In genomic region chr7:74615933-74616780, GRCh38 we compare ENCODE assay signal across 15 cellular contexts. TPM values are rescaled to one million over a fixed set of nuclear protein-coding genes. Genes with fewer than 3 reads are reported as not detected.
DNase-seq lines count a peak whose midpoint lies in the region; ATAC-seq, FAIRE-seq and TF ChIP-seq lines count a peak whose summit lies in the region.
"Had no signal": no experiment of that assay in that cellular context is flagged by ENCODE, and none has a peak within 500 bp of the region (broad histone marks: within the 10 kb centered on the region; RNA-seq: fewer than 3 reads in every experiment).

No MANE protein-coding gene starts in this region.

- H3K14ac ChIP-seq in H1 (ENCODE audit: insufficient read length): no peak overlapping the region

- H3K9me3 Mint-ChIP-seq in CD4-positive, alpha-beta T cell: no peaks in the 10 kb centered on the region

- CTCF ChIA-PET in CD4-positive, alpha-beta T cell (lab: Charles Lee): no interaction called here
- CTCF ChIA-PET in H1 (lab: Charles Lee; ENCODE audit: partially characterized antibody): interaction anchor here (0.9 to 1.4 kb wide), 2 partner anchors 13 to 16 kb away, joined by 3 to 6 read pairs; no protein-coding TSS in a partner anchor

- FAIRE-seq in GM12891 (lab: Jason Lieb, UNC) (peak; percentile 75), H1 (lab: Jason Lieb, UNC) (no peak)
- FAIRE-seq: GM19239 had no signal

- no peak for TF ChIP-seq RAD21 in H1 (IDR thresholded peaks at IDR 0.05 in 1 of 2, conservative IDR thresholded peaks at IDR 0.05 in 1 of 2; ENCODE audit: low read depth in 2 of 2, low read length in 2 of 2)

- peak; percentile 30 for ATAC-seq in CD4-positive, alpha-beta T cell (ENCODE audit: poor library complexity)
- ATAC-seq in T-helper 17 cell: no peak
- no peak for ATAC-seq in HG03469 (IDR thresholded peaks at IDR 0.05; ENCODE audit: unreplicated experiment)

- no peaks in the 10 kb centered on the region for H3K23me2 ChIP-seq in H1 (ENCODE audit: low read depth, low read length)

- H3K27me3 Mint-ChIP-seq in CD4-positive, alpha-beta T cell: no peaks in the 10 kb centered on the region
- H3K27me3 Mint-ChIP-seq in T-helper 17 cell: peaks cover 5% of the 10 kb centered on the region

- H3K27ac Mint-ChIP-seq in CD4-positive, alpha-beta T cell: peak overlapping the region; percentile 83
- no peak overlapping the region for H3K27ac Mint-ChIP-seq in T-helper 17 cell

- no peaks in the 10 kb centered on the region for H4K20me1 ChIP-seq in H1 (replicated peaks in 1 of 2; ENCODE audit: control insufficient read depth in 1 of 2, insufficient read depth in 2 of 2, low read length in 2 of 2)

- 93% methylated on average over 13 of the region's 13 CpGs; no CpG with 5 or more reads in 1 of the 2 experiments for WGBS in H1 (ENCODE audit: extremely low coverage in 1 of 2, insufficient coverage in 1 of 2, insufficient read length in 1 of 2, insufficient replicate concordance in 2 of 2, low coverage in 1 of 2, low lambda C conversion rate in 2 of 2, missing lambda C conversion rate in 1 of 2), 2 experiments
- WGBS in lower leg skin, 2 donors: 91 to 92% methylated on average over 13 of the region's 13 CpGs

- POLR2A ChIA-PET in CD4-positive, alpha-beta T cell (lab: Charles Lee): interaction anchor here (2.5 kb wide), 1 partner anchor 41 kb away, joined by 11 read pairs; the partner anchor contains the start of gene GTF2I
- POLR2A ChIA-PET in H1 (lab: Charles Lee; ENCODE audit: partially characterized antibody): no interaction called here

- no peak overlapping the region for H3K18ac ChIP-seq in H1 (ENCODE audit: extremely low read depth, low read length)

- H2BK15ac ChIP-seq in H1 (ENCODE audit: low read length): peak overlapping the region; percentile 96

- no peak overlapping the region for H4K8ac ChIP-seq in H1 (ENCODE audit: extremely low read depth, insufficient read depth, low read length)

- H3K4me1 Mint-ChIP-seq in CD4-positive, alpha-beta T cell (ENCODE audit: low read depth): peaks cover 20% of the 10 kb centered on the region
- peaks cover 10% of the 10 kb centered on the region for H3K4me1 Mint-ChIP-seq in T-helper 17 cell

- no peak overlapping the region for H3K9ac ChIP-seq in H1 (replicated peaks in 1 of 4; ENCODE audit: extremely low read depth in 1 of 4, low read depth in 3 of 4, low read length in 3 of 4)

- H3K27me3 ChIP-seq in CD4-positive, alpha-beta T cell (ENCODE audit: control insufficient read depth, insufficient read depth, low read length): no peaks in the 10 kb centered on the region
- H3K27me3 ChIP-seq in H1 (replicated peaks in 1 of 4; ENCODE audit: control insufficient read depth in 3 of 4, extremely low read depth in 1 of 4, insufficient read depth in 3 of 4, low read length in 3 of 4): no peaks in the 10 kb centered on the region
- H3K27me3 ChIP-seq: neutrophil, Peyer's patch had no signal

- H3K4me3 ChIP-seq in H1 (ENCODE audit: extremely low read depth in 1 of 4, insufficient read depth in 2 of 4, low read depth in 3 of 4, low read length in 4 of 4) (no peak overlapping the region), lower leg skin (ENCODE audit: low read depth, poor library complexity, severe bottlenecking) (no peak overlapping the region)

- H2BK5ac ChIP-seq in H1 (ENCODE audit: low read depth, low read length): no peak overlapping the region

- no peaks in the 10 kb centered on the region for H3K36me3 ChIP-seq in H1 (ENCODE audit: control insufficient read depth in 2 of 4, insufficient read depth in 4 of 4, low read length in 3 of 4)
- H3K36me3 ChIP-seq: neutrophil, Peyer's patch had no signal

- H2BK120ac ChIP-seq in H1 (replicated peaks; ENCODE audit: low read depth, low read length): no peak overlapping the region

- no peak overlapping the region for H4K91ac ChIP-seq in H1 (replicated peaks; ENCODE audit: insufficient read length, low read length)

- no peaks in the 10 kb centered on the region for H3K9me3 ChIP-seq in CD4-positive, alpha-beta T cell (ENCODE audit: control insufficient read depth, low read length)
- H3K9me3 ChIP-seq in T-helper 17 cell (ENCODE audit: control insufficient read depth, low read length, poor library complexity, severe bottlenecking) (no peaks in the 10 kb centered on the region), H1 (ENCODE audit: insufficient read depth in 2 of 2, low read depth in 1 of 2, low read length in 1 of 2) (no peaks in the 10 kb centered on the region)
- H3K9me3 ChIP-seq: neutrophil, Peyer's patch had no signal

- H3K36me3 Mint-ChIP-seq in CD4-positive, alpha-beta T cell (ENCODE audit: low read depth): no peaks in the 10 kb centered on the region
- H3K36me3 Mint-ChIP-seq in T-helper 17 cell (ENCODE audit: low read depth): no peaks in the 10 kb centered on the region

- intact Hi-C loops in CD4-positive, alpha-beta T cell (cut with DNase I, micrococcal nuclease): no loop called here
- intact Hi-C loops in lower leg skin (cut with DNase I; ENCODE audit: low total_unique reads): no loop called here

- no peak for DNase-seq in CD4-positive, alpha-beta T cell
- no peak for DNase-seq in GM12891 (ENCODE audit: insufficient read length, low spot score)
- no peak for DNase-seq in T-helper 17 cell
- DNase-seq in H1 (ENCODE audit: low read depth in 1 of 2, low spot score in 2 of 2): no peak
- no peak for DNase-seq in nucleus accumbens (lab: John Stamatoyannopoulos, UW)
- no peak for DNase-seq in lower leg skin (ENCODE audit: low spot score in 2 of 2)
- DNase-seq: central memory CD4-positive, alpha-beta T cell; hippocampal formation; MV-4-11; NCI-H2029 treated with DMSO at 0.1 percent for 48 hours; NCI-H526; Peyer's patch had no signal

- no peak overlapping the region for H3K56ac ChIP-seq in H1 (replicated peaks; ENCODE audit: insufficient read length, low read depth, low read length)

- H4K5ac ChIP-seq in H1 (ENCODE audit: insufficient read length, low read depth, low read length): no peak overlapping the region

- H2AFZ ChIP-seq in H1 (ENCODE audit: low read length): no peak overlapping the region

- no peaks in the 10 kb centered on the region for H3K79me2 ChIP-seq in H1 (ENCODE audit: control insufficient read depth in 1 of 2, insufficient read depth in 2 of 2, low read length in 2 of 2)

- no peak overlapping the region for H3K4ac ChIP-seq in H1 (replicated peaks; ENCODE audit: insufficient read length, low read depth, low read length)

- H3K27ac ChIP-seq in CD4-positive, alpha-beta T cell (ENCODE audit: low read depth, low read length): no peak overlapping the region
- H3K27ac ChIP-seq in H1 (ENCODE audit: low read depth, low read length): no peak overlapping the region
- H3K27ac ChIP-seq: neutrophil had no signal

- H2BK20ac ChIP-seq in H1 (ENCODE audit: low read length): no peak overlapping the region

- TF ChIP-seq EP300 in H1 (IDR thresholded peaks at IDR 0.05; ENCODE audit: borderline replicate concordance in 1 of 2, low read depth in 2 of 2, low read length in 2 of 2): no peak

- no peak overlapping the region for H3K23ac ChIP-seq in H1 (ENCODE audit: insufficient read length)

- no peak for TF ChIP-seq CTCF in CD4-positive, alpha-beta T cell (IDR thresholded peaks at IDR 0.05)
- TF ChIP-seq CTCF in H1 (IDR thresholded peaks at IDR 0.05; ENCODE audit: control extremely low read depth in 1 of 3, insufficient read depth in 1 of 3, low read depth in 1 of 3, low read length in 3 of 3) (no peak), lower leg skin (IDR thresholded peaks at IDR 0.05) (no peak)

- no peaks in the 10 kb centered on the region for H3K79me1 ChIP-seq in H1 (ENCODE audit: low read depth, low read length)

- peak overlapping the region; percentile 44; the same call in 1 of the 2 replicates for H2BK12ac ChIP-seq in H1 (ENCODE audit: low read depth, low read length)

- H3K4me3 Mint-ChIP-seq in CD4-positive, alpha-beta T cell: no peak overlapping the region
- H3K4me3 Mint-ChIP-seq in T-helper 17 cell: peak overlapping the region; percentile 50

- no peak for TF ChIP-seq POLR2A in GM12891 (IDR thresholded peaks at IDR 0.05; ENCODE audit: low read depth, low read length)
- TF ChIP-seq POLR2A in H1 (IDR thresholded peaks at IDR 0.05; ENCODE audit: control extremely low read depth in 1 of 2, low read depth in 2 of 2, low read length in 2 of 2): no peak
- TF ChIP-seq POLR2A in lower leg skin (IDR thresholded peaks at IDR 0.05): no peak

- H3K4me1 ChIP-seq in H1 (replicated peaks in 1 of 4; ENCODE audit: control insufficient read depth in 3 of 4, insufficient read depth in 4 of 4, low read length in 3 of 4): peaks cover 0 to 9% (median 7%) of the 10 kb centered on the region in 4 experiments; a peak in 6 of 7 replicates

- no peak overlapping the region for H2AK5ac ChIP-seq in H1 (ENCODE audit: low read depth, low read length)

- no peak overlapping the region for H3K4me2 ChIP-seq in H1 (ENCODE audit: insufficient read depth in 1 of 2, low read depth in 2 of 2, low read length in 2 of 2)

TF ChIP-seq in GM12891, 5 proteins besides CTCF, POLR2A, EP300 and RAD21:
- TF ChIP-seq POU2F2 (IDR thresholded peaks at IDR 0.05; ENCODE audit: low read depth, low read length) (no peak), PAX5 (IDR thresholded peaks at IDR 0.05; ENCODE audit: insufficient read depth, low read length, severe bottlenecking) (no peak), SPI1 (IDR thresholded peaks at IDR 0.05; ENCODE audit: low read depth, low read length) (no peak), POLR2AphosphoS5 (IDR thresholded peaks at IDR 0.05; ENCODE audit: low read depth, low read length) (no peak), TAF1 (IDR thresholded peaks at IDR 0.05; ENCODE audit: low read depth, low read length) (no peak)

TF ChIP-seq in H1, 55 proteins besides CTCF, POLR2A, EP300 and RAD21 (continues in another document):
- TF ChIP-seq FOSL1 (IDR thresholded peaks at IDR 0.05; ENCODE audit: insufficient read depth, low read depth, low read length) (no peak), NRF1 (IDR thresholded peaks at IDR 0.05; ENCODE audit: low read depth, low read length) (no peak), TEAD4 (IDR thresholded peaks at IDR 0.05; ENCODE audit: low read depth, low read length) (no peak), RXRA (IDR thresholded peaks at IDR 0.05; ENCODE audit: insufficient read depth, low read depth, low read length) (no peak), SP1 (IDR thresholded peaks at IDR 0.05; ENCODE audit: low read depth, low read length) (no peak), BCL11A (IDR thresholded peaks at IDR 0.05; ENCODE audit: low read depth in 2 of 2, low read length in 2 of 2) (no peak)

RNA-seq across cellular contexts. Expression of gene GTF2I, which starts 41.4 kb away (rescaled TPM):
- total RNA-seq in CD4-positive, alpha-beta T cell: 100 to 1,000 TPM; 105 to 109 TPM
- 62.3 TPM for polyA plus RNA-seq in GM12891 (2012; ENCODE audit: low read depth, missing spikeins)
- total RNA-seq in T-helper 17 cell: 100 to 1,000 TPM; 127 to 141 TPM
- total RNA-seq in H1 (2021; fragmentation: NEBNext Ultra II Directional; extraction: Animal tissue kit (Norgen Biotek cat#: 25700)): 311 and 316 TPM in 2 replicates
- 46.7 and 100 TPM in 2 replicates for polyA plus RNA-seq in H1 (2011; rRNA removed)
- 97.4 TPM for polyA plus RNA-seq in H1 (2011; cell fraction: cytosol; rRNA removed)
- polyA plus RNA-seq in H1 (2011; cell fraction: nucleus; rRNA removed): 157 TPM
- 115 to 199 TPM (median 139 TPM) in 4 replicates for polyA plus RNA-seq in H1 (2012, experiment 1 of 2)
- 16.4 TPM for polyA plus RNA-seq in H1 (2012, experiment 2 of 2)
- 244 TPM for polyA plus RNA-seq in H1 (2013, experiment 1 of 2)
- 229 TPM for polyA plus RNA-seq in H1 (2013, experiment 2 of 2)
- 77.3 and 91.8 TPM in 2 replicates for polyA minus RNA-seq in H1 (2011; rRNA and poly(A)+ RNA removed)
- polyA minus RNA-seq in H1 (2011; cell fraction: cytosol; rRNA and poly(A)+ RNA removed): 88.3 TPM
- polyA minus RNA-seq in H1 (2011; cell fraction: nucleus; rRNA and poly(A)+ RNA removed): 212 TPM
- 100 to 1,000 TPM; 144 to 191 (median 156) TPM for total RNA-seq in lower leg skin
